9 cellular contexts compared by ENCODE assay signal in the genomic region with DNA sequence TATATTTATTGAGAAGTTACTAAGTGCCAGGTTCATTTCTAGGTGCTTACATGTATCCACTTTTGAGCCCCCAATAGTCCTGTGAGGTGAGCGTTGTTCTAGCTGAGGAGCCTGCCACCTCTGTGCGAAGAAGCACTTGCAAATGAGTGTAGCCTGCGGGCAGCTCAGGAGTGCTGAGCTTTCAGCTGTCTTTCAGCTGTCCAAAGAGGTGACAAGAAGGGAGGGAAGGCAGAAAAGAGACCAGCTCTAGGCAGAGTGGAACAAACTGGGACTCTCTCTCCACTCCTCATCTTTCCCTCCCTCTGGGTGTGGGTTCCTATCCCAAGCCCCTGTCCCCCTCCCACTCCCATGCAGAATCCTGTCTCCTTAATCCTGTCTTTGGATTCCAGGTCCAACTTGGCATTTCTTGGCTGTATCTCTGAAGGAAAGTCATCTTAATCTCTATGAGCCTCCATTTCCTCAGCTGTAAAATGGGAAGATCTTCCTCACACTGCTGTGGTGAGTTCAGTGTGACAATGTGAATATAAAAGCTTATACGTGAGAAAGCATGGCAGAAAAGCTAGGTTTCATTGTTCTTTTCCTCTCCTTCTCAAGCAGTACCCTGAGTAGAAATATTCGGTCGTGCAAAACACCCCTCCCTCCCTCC. TPM values are rescaled to one million over a fixed set of nuclear protein-coding genes. Genes with fewer than 3 reads are reported as not detected.
DNase-seq lines count a peak whose midpoint lies in the region; ATAC-seq and TF ChIP-seq lines count a peak whose summit lies in the region.
"Had no signal": no experiment of that assay in that cellular context is flagged by ENCODE, and none has a peak within 500 bp of the region (broad histone marks: within the 10 kb centered on the region; RNA-seq: fewer than 3 reads in every experiment).

No MANE protein-coding gene starts in this region.

- peak overlapping the region; percentile 19 for H2AFZ ChIP-seq in parathyroid adenoma

- H3K4me3 Mint-ChIP-seq in brain = peak overlapping the region in 4 of 5 experiments; percentile 49 to 72 (median 62)

- H3K9me3 ChIP-seq in parathyroid adenoma (ENCODE audit: control insufficient read depth, low read length) (no peaks in the 10 kb centered on the region), suprapubic skin (no peaks in the 10 kb centered on the region)

- no peak overlapping the region for H3K27ac ChIP-seq in parathyroid adenoma
- no peak overlapping the region for H3K27ac ChIP-seq in suprapubic skin

- peak overlapping the region; percentile 25 for H3K4me2 ChIP-seq in parathyroid adenoma (ENCODE audit: low read length)

- TF ChIP-seq CTCF in brain (conservative IDR thresholded peaks at IDR 0.05) (no peak), parathyroid adenoma (IDR thresholded peaks at IDR 0.05) (no peak), suprapubic skin (IDR thresholded peaks at IDR 0.05) (no peak)

- peaks cover 41% of the 10 kb centered on the region for H3K4me1 Mint-ChIP-seq in brain

- H3K4me3 ChIP-seq in parathyroid adenoma (ENCODE audit: low read depth, low read length) (no peak overlapping the region), suprapubic skin (no peak overlapping the region)

- peaks cover 3% of the 10 kb centered on the region for H3K27me3 Mint-ChIP-seq in brain

- no peaks in the 10 kb centered on the region for H3K36me3 ChIP-seq in parathyroid adenoma (ENCODE audit: control insufficient read depth, insufficient read depth, low read length)
- H3K36me3 ChIP-seq in suprapubic skin = no peaks in the 10 kb centered on the region

- TF ChIP-seq POLR2A in suprapubic skin (IDR thresholded peaks at IDR 0.05) = no peak

- peak; percentile 7 for ATAC-seq in GM18870 (IDR thresholded peaks at IDR 0.05; ENCODE audit: unreplicated experiment)
- peak; percentile 25 for ATAC-seq in HG03439 (IDR thresholded peaks at IDR 0.05; ENCODE audit: unreplicated experiment)

- H3K9me3 Mint-ChIP-seq in brain = no peaks in the 10 kb centered on the region

- DNase-seq in NCI-H187 treated with DMSO at 0.1 percent for 48 hours (lab: John Stamatoyannopoulos, UW) = no peak
- DNase-seq in suprapubic skin (ENCODE audit: low spot score in 2 of 2) = no peak
- DNase-seq in activated effector memory CD4-positive, alpha-beta T cell treated with anti-CD3 and anti-CD28 coated beads, Interleukin-2, amount 50 U/mL, for 16 hours = no peak
- no peak for DNase-seq in epidermal melanocyte (ENCODE audit: insufficient read length, low spot score)
- DNase-seq: NCI-H2171 had no signal

- no peak overlapping the region for H3K9ac ChIP-seq in parathyroid adenoma

- 75% methylated on average over 6 of the region's 6 CpGs for WGBS in suprapubic skin

- H3K4me1 ChIP-seq in parathyroid adenoma (no peaks in the 10 kb centered on the region), suprapubic skin (peaks cover 42% of the 10 kb centered on the region)

- peak overlapping the region in 4 of 5 experiments; percentile 19 to 84 (median 70) for H3K27ac Mint-ChIP-seq in brain

- H3K36me3 Mint-ChIP-seq in brain = no peaks in the 10 kb centered on the region

- no peaks in the 10 kb centered on the region for H3K27me3 ChIP-seq in parathyroid adenoma (ENCODE audit: control insufficient read depth, insufficient read depth, low read length)
- no peaks in the 10 kb centered on the region for H3K27me3 ChIP-seq in suprapubic skin

- TF ChIP-seq EP300 in suprapubic skin (IDR thresholded peaks at IDR 0.05) = no peak

- no peaks in the 10 kb centered on the region for H3K79me2 ChIP-seq in parathyroid adenoma

RNA-seq across cellular contexts. Expression of a gene that starts 6.7 kb away (rescaled TPM):
- polyA plus RNA-seq in brain (ENCODE audit: insufficient read depth, low read depth, low replicate concordance) = 457 TPM
- total RNA-seq in suprapubic skin = 100 to 1,000 TPM; 161 to 218 (median 170) TPM
